ENCODE assay signal across 19 cellular contexts in the genomic region with DNA sequence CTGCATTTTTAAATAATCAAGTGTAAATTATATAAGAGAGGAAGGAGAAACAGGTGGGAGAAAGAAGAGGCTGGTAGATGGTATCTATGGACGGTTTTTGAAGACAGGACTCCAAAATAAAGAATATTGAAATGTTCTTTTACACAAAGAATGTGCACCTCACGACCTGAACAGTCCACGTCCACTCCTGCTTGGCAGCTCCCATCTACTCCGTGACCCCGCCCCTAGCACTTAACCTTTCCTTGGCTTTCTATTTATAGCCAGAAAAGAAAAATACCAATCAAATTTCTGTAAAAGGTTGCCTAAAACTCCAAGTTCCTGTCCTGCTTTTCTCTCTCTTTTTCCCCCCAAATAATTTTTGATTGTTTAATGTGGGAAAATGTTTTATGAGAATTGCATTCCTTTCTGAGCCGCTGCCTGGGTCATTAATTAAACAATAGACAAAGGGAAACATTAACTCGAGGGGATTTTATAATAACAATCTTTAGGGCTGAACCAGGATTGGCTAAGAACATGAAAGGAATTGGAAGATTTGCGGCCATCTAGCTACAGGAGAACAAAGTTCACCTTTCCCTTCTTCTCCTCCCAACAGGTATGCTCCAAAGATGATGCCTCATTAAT.
"Had no signal": no experiment of that assay in that cellular context is flagged by ENCODE, and none has a peak within 500 bp of the region (broad histone marks: within the 10 kb centered on the region; RNA-seq: fewer than 3 reads in every experiment).

No MANE protein-coding gene starts in this region.

- H3K4me3 Mint-ChIP-seq: activated B cell treated with CpG ODN at 0.5 μM for 24 hours; activated CD8-positive, alpha-beta T cell treated with anti-CD3 and anti-CD28 coated beads for 36 hours; activated T-cell treated with anti-CD3 and anti-CD28 coated beads, Interleukin-2, amount 50 U/mL, for 4 hours; natural killer cell treated with Interleukin-12 subunit alpha and Interleukin-12 subunit beta and Interleukin-15 and Interleukin-18, amount 100 ng/mL, for 72 hours had no signal

- H3K36me3 Mint-ChIP-seq: activated naive CD4-positive, alpha-beta T cell treated with anti-CD3 and anti-CD28 coated beads, Interleukin-2, amount 50 U/mL, for 72 hours; natural killer cell treated with Interleukin-12 subunit alpha and Interleukin-12 subunit beta and Interleukin-15 and Interleukin-18, amount 100 ng/mL, for 72 hours had no signal

- ATAC-seq: activated CD8-positive, alpha-beta T cell treated with anti-CD3 and anti-CD28 coated beads for 36 hours; activated naive CD4-positive, alpha-beta T cell treated with anti-CD3 and anti-CD28 coated beads, Interleukin-2, amount 50 U/mL, for 72 hours; activated T-cell treated with anti-CD3 and anti-CD28 coated beads, Interleukin-2, amount 50 U/mL, for 4 hours; left lobe of liver; natural killer cell treated with Interleukin-12 subunit alpha and Interleukin-12 subunit beta and Interleukin-15 and Interleukin-18, amount 100 ng/mL, for 72 hours had no signal

- H3K27ac ChIP-seq: coronary artery, right lobe of liver, thoracic aorta had no signal

- DNase-seq: activated B cell treated with CpG ODN at 0.5 μM for 24 hours; activated CD4-positive, alpha-beta T cell treated with anti-CD3 and anti-CD28 coated beads for 48 hours; activated CD8-positive, alpha-beta T cell treated with anti-CD3 and anti-CD28 coated beads for 36 hours; activated effector memory CD4-positive, alpha-beta T cell treated with anti-CD3 and anti-CD28 coated beads, Interleukin-2, amount 50 U/mL, for 16 hours; activated T-cell treated with anti-CD3 and anti-CD28 coated beads, Interleukin-2, amount 50 U/mL, for 4 hours; central memory CD4-positive, alpha-beta T cell; effector CD4-positive, alpha-beta T cell; foreskin melanocyte; head of caudate nucleus; right lobe of liver; spleen; T-helper 2 cell had no signal

- H3K9me3 Mint-ChIP-seq: activated B cell treated with CpG ODN at 0.5 μM for 24 hours; activated CD8-positive, alpha-beta T cell treated with anti-CD3 and anti-CD28 coated beads for 36 hours; activated naive CD4-positive, alpha-beta T cell treated with anti-CD3 and anti-CD28 coated beads, Interleukin-2, amount 50 U/mL, for 72 hours; activated T-cell treated with anti-CD3 and anti-CD28 coated beads, Interleukin-2, amount 50 U/mL, for 4 hours; natural killer cell treated with Interleukin-12 subunit alpha and Interleukin-12 subunit beta and Interleukin-15 and Interleukin-18, amount 100 ng/mL, for 72 hours had no signal

- H3K4me3 ChIP-seq: coronary artery, right lobe of liver, spleen, stomach, thoracic aorta had no signal

- H3K27ac Mint-ChIP-seq: activated B cell treated with CpG ODN at 0.5 μM for 24 hours; activated CD8-positive, alpha-beta T cell treated with anti-CD3 and anti-CD28 coated beads for 36 hours; activated naive CD4-positive, alpha-beta T cell treated with anti-CD3 and anti-CD28 coated beads, Interleukin-2, amount 50 U/mL, for 72 hours; natural killer cell treated with Interleukin-12 subunit alpha and Interleukin-12 subunit beta and Interleukin-15 and Interleukin-18, amount 100 ng/mL, for 72 hours; progenitor cell of endocrine pancreas had no signal

- H3K36me3 ChIP-seq: right lobe of liver, spleen, stomach, thoracic aorta had no signal

- H3K9me3 ChIP-seq: right lobe of liver, spleen, stomach, thoracic aorta had no signal

- H3K27me3 Mint-ChIP-seq: activated B cell treated with CpG ODN at 0.5 μM for 24 hours; activated CD8-positive, alpha-beta T cell treated with anti-CD3 and anti-CD28 coated beads for 36 hours; progenitor cell of endocrine pancreas had no signal

- H3K27me3 ChIP-seq: right lobe of liver, spleen, stomach had no signal
